In genomic region chr22:39900306-39901227, GRCh38 we compare ENCODE assay signal across 8 cellular contexts. TPM values are rescaled to one million over a fixed set of nuclear protein-coding genes. Genes with fewer than 3 reads are reported as not detected.
DNase-seq lines count a peak whose midpoint lies in the region; ATAC-seq and TF ChIP-seq lines count a peak whose summit lies in the region.

TSS of gene GRAP2 (plus strand) at chr22:39901084. CDS start at chr22:39947107, 46,023 bp downstream.

- H3K4me3 ChIP-seq in esophagus squamous epithelium (peak within 1 kb of the TSS; percentile 2 to 46 (median 14)), brain microvascular endothelial cell (ENCODE audit: low read depth, low read length) (no peak within 1 kb of the TSS)

- peak within 1 kb of the TSS in 3 of 4 donors; percentile 3 to 23 (median 14) for H3K27ac ChIP-seq in esophagus squamous epithelium
- H3K27ac ChIP-seq in brain microvascular endothelial cell, result no peak within 1 kb of the TSS

- TF ChIP-seq CTCF in GM10266 (IDR thresholded peaks at IDR 0.05; ENCODE audit: control insufficient read depth, insufficient read depth, low read depth, missing control alignments), result no peak
- no peak for TF ChIP-seq CTCF in esophagus squamous epithelium (IDR thresholded peaks at IDR 0.05)
- no peak for TF ChIP-seq CTCF in brain microvascular endothelial cell (IDR thresholded peaks at IDR 0.05; ENCODE audit: low read depth, low read length, missing control alignments)

- H3K27me3 ChIP-seq in esophagus squamous epithelium (no peaks in the 10 kb centered on the region), brain microvascular endothelial cell (replicated peaks) (peaks cover 9% of the 10 kb centered on the region)

- in situ Hi-C loops in brain microvascular endothelial cell (cut with HindIII; ENCODE audit: low pct_ligation_motif_present, low sequenced_read_pairs), result no loop called here

- DNase-seq in GM10266 (ENCODE audit: extremely low spot score) (peak; percentile 51), UCSD-AML1 (lab: John Stamatoyannopoulos, UW; ENCODE audit: unreplicated experiment) (peak; percentile 19), esophagus squamous epithelium (lab: John Stamatoyannopoulos, UW) (no peak), brain microvascular endothelial cell (no peak), GOT3 (lab: John Stamatoyannopoulos, UW) (no peak)

- peak; percentile 49 for ATAC-seq in HG02938 (IDR thresholded peaks at IDR 0.05; ENCODE audit: unreplicated experiment)
- ATAC-seq in GM19328 (IDR thresholded peaks at IDR 0.05; ENCODE audit: unreplicated experiment), result no peak
- ATAC-seq in HG03045 (IDR thresholded peaks at IDR 0.05; ENCODE audit: unreplicated experiment), result no peak

- no peaks in the 10 kb centered on the region for H3K9me3 ChIP-seq in esophagus squamous epithelium

- H3K4me1 ChIP-seq in esophagus squamous epithelium, result no peaks in the 10 kb centered on the region

- H3K36me3 ChIP-seq in esophagus squamous epithelium, result no peaks in the 10 kb centered on the region
- no peaks in the 10 kb centered on the region for H3K36me3 ChIP-seq in brain microvascular endothelial cell (replicated peaks)

- WGBS in esophagus squamous epithelium, 2 donors, result 56 to 82% methylated on average over 4 of the region's 4 CpGs

- TF ChIP-seq POLR2A in esophagus squamous epithelium (IDR thresholded peaks at IDR 0.05), result peak in 1 of 4 donors; percentile 60

- intact Hi-C loops in esophagus squamous epithelium (cut with DNase I), result no loop called here

RNA-seq across cellular contexts. Expression of gene GRAP2, which starts in this region (rescaled TPM):
- total RNA-seq in esophagus squamous epithelium, result 10 to 100 TPM in 1 of 4 donors, 1 to 10 TPM in 2, under 1 TPM in 1; 0.76 to 11.1 (median 1.1) TPM

Comparison
In these comparisons a context has a peak if more than half of its experiments do, and no peak if none do; other contexts are left out.
1. DNase-seq: peak in GM10266 (single experiment) and UCSD-AML1 (single experiment); none in esophagus squamous epithelium (single experiment), brain microvascular endothelial cell (single experiment) and GOT3 (single experiment).